Comparison of ENCODE assay signal across 32 cellular contexts in the genomic region with DNA sequence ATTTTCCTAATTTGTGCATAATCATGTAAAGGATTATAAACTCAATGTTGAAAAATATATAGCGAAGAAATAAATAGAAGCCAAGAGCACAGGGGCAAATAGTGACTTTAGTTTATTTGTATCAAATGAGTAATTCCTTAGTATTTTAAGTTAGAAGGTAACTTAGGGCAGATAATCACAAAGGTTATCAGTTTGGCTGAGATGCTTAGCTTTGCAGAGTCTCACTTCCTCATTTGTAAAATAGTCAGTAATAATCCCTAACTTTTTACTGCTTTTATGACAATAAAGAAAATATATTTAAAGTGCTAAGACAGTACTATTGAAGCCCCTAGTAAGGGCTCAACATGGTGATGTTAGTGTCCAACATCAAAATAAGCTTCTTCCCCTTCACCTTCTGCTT.
"Had no signal": no experiment of that assay in that cellular context is flagged by ENCODE, and none has a peak within 500 bp of the region (broad histone marks: within the 10 kb centered on the region; RNA-seq: fewer than 3 reads in every experiment).

No MANE protein-coding gene starts in this region.

- H3K4me3 ChIP-seq: adrenal gland, body of pancreas, esophagus muscularis mucosa, gastrocnemius medialis, heart left ventricle had no signal

- H3K36me3 ChIP-seq: adrenal gland, esophagus muscularis mucosa, gastrocnemius medialis, heart left ventricle, WERI-Rb-1 had no signal

- H3K27ac ChIP-seq: adrenal gland, body of pancreas, esophagus muscularis mucosa, foreskin keratinocyte, gastrocnemius medialis, heart left ventricle, WERI-Rb-1 had no signal

- H3K9me3 ChIP-seq: adrenal gland, body of pancreas, gastrocnemius medialis had no signal

- ATAC-seq: activated CD4-positive, CD25-positive, alpha-beta regulatory T cell treated with anti-CD3 and anti-CD28 coated beads, Interleukin-2, amount 50 U/mL, for 24 hours; activated CD8-positive, alpha-beta T cell treated with anti-CD3 and anti-CD28 coated beads for 36 hours; activated naive CD8-positive, alpha-beta T cell treated with anti-CD3 and anti-CD28 coated beads, Interleukin-2, amount 50 U/mL, for 24 hours; activated T-cell treated with anti-CD3 and anti-CD28 coated beads, Interleukin-2, amount 50 U/mL, for 4 hours; activated T-helper 17 cell treated with anti-CD3 and anti-CD28 coated beads, Interleukin-2, amount 50 U/mL, for 72 hours; body of pancreas; effector memory CD8-positive, alpha-beta T cell; foreskin keratinocyte; gastrocnemius medialis; heart left ventricle had no signal

- FAIRE-seq: colon had no signal

- H3K4me1 ChIP-seq: adrenal gland, body of pancreas, esophagus muscularis mucosa, foreskin keratinocyte, gastrocnemius medialis, heart left ventricle had no signal

- DNase-seq: activated B cell treated with CpG ODN at 0.5 μM for 24 hours; activated CD4-positive, alpha-beta T cell treated with anti-CD3 and anti-CD28 coated beads for 48 hours; activated CD4-positive, alpha-beta T cell treated with anti-CD3 and anti-CD28 coated beads, Interleukin-2, amount 50 U/mL, for 1 hour; activated CD4-positive, alpha-beta T cell treated with anti-CD3 and anti-CD28 coated beads, Interleukin-2, amount 50 U/mL, for 48 hours; activated CD8-positive, alpha-beta memory T cell treated with anti-CD3 and anti-CD28 coated beads for 24 hours; activated CD8-positive, alpha-beta T cell treated with anti-CD3 and anti-CD28 coated beads for 36 hours; activated effector memory CD4-positive, alpha-beta T cell treated with Interleukin-2 at 50 U/mL for 16 hours; activated gamma-delta T cell treated with Interleukin-2 at 50 U/mL for 16 hours; activated naive CD4-positive, alpha-beta T cell treated with anti-CD3 and anti-CD28 coated beads, Interleukin-2, amount 50 U/mL, for 16 hours; activated naive CD4-positive, alpha-beta T cell treated with Interleukin-2 at 50 U/mL for 16 hours; activated naive CD8-positive, alpha-beta T cell treated with anti-CD3 and anti-CD28 coated beads for 36 hours; activated naive CD8-positive, alpha-beta T cell treated with anti-CD3 and anti-CD28 coated beads, Interleukin-2, amount 50 U/mL, for 24 hours; activated T-cell treated with anti-CD3 and anti-CD28 coated beads, Interleukin-2, amount 50 U/mL, for 4 hours; adrenal gland; amygdala; aorta; body of pancreas; caudate nucleus; cortex of kidney; dermis blood vessel endothelial cell; effector CD4-positive, alpha-beta T cell; effector memory CD8-positive, alpha-beta T cell; erythroblast; foreskin keratinocyte; gastrocnemius medialis; heart left ventricle; T-helper 9 cell; WERI-Rb-1 had no signal

- H3K27me3 ChIP-seq: adrenal gland, body of pancreas, esophagus muscularis mucosa, foreskin keratinocyte, gastrocnemius medialis, heart left ventricle had no signal
